In the genomic region with DNA sequence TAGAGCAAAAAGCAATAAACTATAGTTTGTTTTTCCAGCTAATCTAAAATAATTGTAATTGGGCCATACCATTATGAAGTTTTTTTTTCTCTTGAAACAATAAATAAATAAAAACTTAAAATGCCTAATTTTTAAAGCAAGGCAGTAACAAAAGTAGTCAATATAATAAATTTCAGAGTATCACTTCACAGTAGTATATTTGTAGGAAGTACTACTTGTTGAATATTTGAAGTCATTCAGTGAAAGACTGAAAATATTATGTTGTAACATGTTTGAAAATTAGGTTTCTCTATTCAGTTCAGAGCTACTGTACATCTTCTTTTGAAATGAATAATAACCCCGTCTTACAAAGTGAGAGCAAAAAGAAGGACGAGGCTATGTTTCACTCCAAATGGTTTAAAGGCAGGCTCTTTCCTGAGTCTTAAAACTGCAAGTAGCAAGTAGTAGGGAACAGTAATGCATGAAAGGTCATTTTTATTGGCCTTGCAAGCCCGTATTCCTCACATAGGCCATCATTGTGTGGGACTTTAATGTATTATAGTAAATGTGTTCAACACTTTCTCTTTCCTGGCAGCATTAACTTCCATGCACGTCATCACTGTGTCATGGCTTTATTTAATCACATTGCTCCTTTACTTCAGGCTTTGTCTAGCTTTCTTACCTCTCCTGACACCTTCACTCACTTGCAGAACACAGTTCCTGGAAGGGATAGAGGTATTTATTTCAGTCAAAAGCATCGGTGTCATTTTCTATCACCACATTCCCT, we compare ENCODE assay signal across 23 cellular contexts.
"Had no signal": no experiment of that assay in that cellular context is flagged by ENCODE, and none has a peak within 500 bp of the region (broad histone marks: within the 10 kb centered on the region; RNA-seq: fewer than 3 reads in every experiment).

No MANE protein-coding gene starts in this region.

- H3K4me3 ChIP-seq: esophagus squamous epithelium, hepatocyte, lung, tibial artery had no signal

- H3K9me3 Mint-ChIP-seq: activated naive CD8-positive, alpha-beta T cell treated with anti-CD3 and anti-CD28 coated beads for 36 hours; brain; neural crest cell had no signal

- H3K36me3 ChIP-seq: tibial artery had no signal

- H3K4me3 Mint-ChIP-seq: activated CD4-positive, alpha-beta memory T cell treated with anti-CD3 and anti-CD28 coated beads, Interleukin-2, amount 10 ng/mL, durations not matched to agents 7 days and 5 days; activated CD8-positive, alpha-beta memory T cell treated with anti-CD3 and anti-CD28 coated beads, Interleukin-2, amount 10 ng/mL, durations not matched to agents 7 days and 5 days; activated naive CD8-positive, alpha-beta T cell treated with anti-CD3 and anti-CD28 coated beads for 36 hours; neural crest cell; T-helper 2 cell treated with Interferon-gamma antibody and Interleukin-4, amounts not matched to agents 5 μg/mL and 100 μg/mL, for 36 hours had no signal

- FAIRE-seq: urothelium cell line had no signal

- H3K4me2 ChIP-seq: hepatocyte had no signal

- H3K4me1 Mint-ChIP-seq: activated CD4-positive, alpha-beta memory T cell treated with anti-CD3 and anti-CD28 coated beads, Interleukin-2, amount 10 ng/mL, durations not matched to agents 7 days and 5 days; activated CD8-positive, alpha-beta memory T cell treated with anti-CD3 and anti-CD28 coated beads, Interleukin-2, amount 10 ng/mL, durations not matched to agents 7 days and 5 days; activated naive CD8-positive, alpha-beta T cell treated with anti-CD3 and anti-CD28 coated beads for 36 hours had no signal

- DNase-seq: activated CD4-positive, alpha-beta memory T cell treated with anti-CD3 and anti-CD28 coated beads, Interleukin-2, amount 10 ng/mL, durations not matched to agents 7 days and 5 days; activated CD4-positive, alpha-beta T cell treated with anti-CD3 and anti-CD28 coated beads for 48 hours; activated CD4-positive, CD25-positive, alpha-beta regulatory T cell; activated CD8-positive, alpha-beta memory T cell treated with anti-CD3 and anti-CD28 coated beads, Interleukin-2, amount 10 ng/mL, durations not matched to agents 7 days and 5 days; activated naive CD4-positive, alpha-beta T cell; activated naive CD8-positive, alpha-beta T cell treated with anti-CD3 and anti-CD28 coated beads for 36 hours; amygdala; central memory CD4-positive, alpha-beta T cell; effector CD4-positive, alpha-beta T cell; esophagus squamous epithelium; islet precursor cell; stimulated activated CD4-positive, alpha-beta T cell treated with anti-CD3 and anti-CD28 coated beads, Interleukin-12 subunit alpha, Interleukin-12 subunit beta, amount 100 ng/mL, for 4 hours; stimulated activated CD4-positive, alpha-beta T cell treated with anti-CD3 and anti-CD28 coated beads, Interleukin-1b, Interleukin-23, amount 100 ng/mL, for 48 hours; stimulated activated naive CD4-positive, alpha-beta T cell treated with Interleukin-2 at 50 U/mL for 16 hours; substantia nigra; tibial artery had no signal

- H3K27ac Mint-ChIP-seq: activated CD4-positive, alpha-beta memory T cell treated with anti-CD3 and anti-CD28 coated beads, Interleukin-2, amount 10 ng/mL, durations not matched to agents 7 days and 5 days; activated CD8-positive, alpha-beta memory T cell treated with anti-CD3 and anti-CD28 coated beads, Interleukin-2, amount 10 ng/mL, durations not matched to agents 7 days and 5 days; activated naive CD8-positive, alpha-beta T cell treated with anti-CD3 and anti-CD28 coated beads for 36 hours; brain; progenitor cell of endocrine pancreas; T-helper 2 cell treated with Interferon-gamma antibody and Interleukin-4, amounts not matched to agents 5 μg/mL and 100 μg/mL, for 36 hours had no signal

- H3K27ac ChIP-seq: esophagus squamous epithelium, hepatocyte, tibial artery had no signal

- H3K27me3 ChIP-seq: esophagus squamous epithelium, hepatocyte, tibial artery had no signal

- H3K79me2 ChIP-seq: hepatocyte had no signal

- ATAC-seq: activated CD8-positive, alpha-beta memory T cell treated with anti-CD3 and anti-CD28 coated beads, Interleukin-2, amount 10 ng/mL, durations not matched to agents 7 days and 5 days had no signal

- H3K27me3 Mint-ChIP-seq: activated CD4-positive, alpha-beta memory T cell treated with anti-CD3 and anti-CD28 coated beads, Interleukin-2, amount 10 ng/mL, durations not matched to agents 7 days and 5 days; activated CD8-positive, alpha-beta memory T cell treated with anti-CD3 and anti-CD28 coated beads, Interleukin-2, amount 10 ng/mL, durations not matched to agents 7 days and 5 days; activated naive CD8-positive, alpha-beta T cell treated with anti-CD3 and anti-CD28 coated beads for 36 hours; progenitor cell of endocrine pancreas had no signal

- H2AFZ ChIP-seq: hepatocyte had no signal

- H3K9me3 ChIP-seq: esophagus squamous epithelium, tibial artery had no signal
